In the genomic region with DNA sequence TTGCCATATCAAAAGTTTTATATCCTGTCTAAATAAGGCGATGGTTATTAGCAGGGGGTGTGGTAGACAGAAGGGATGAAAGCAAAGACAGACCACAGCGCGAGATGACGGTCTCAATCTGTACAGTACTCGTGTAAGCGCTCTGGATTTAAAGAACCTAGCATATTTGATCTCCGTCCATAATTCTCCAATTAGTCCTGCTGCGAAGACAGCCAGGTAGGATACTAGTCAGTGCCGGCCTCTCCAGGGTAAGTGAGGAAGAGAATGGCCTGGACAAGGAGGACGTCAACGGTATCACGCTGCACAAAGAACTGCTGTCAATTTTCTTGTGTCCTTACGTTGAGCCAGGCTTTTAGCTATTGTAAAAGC, we compare ENCODE assay signal across 8 cellular contexts. TPM values are rescaled to one million over a fixed set of nuclear protein-coding genes. Genes with fewer than 3 reads are reported as not detected.
DNase-seq lines count a peak whose midpoint lies in the region; ATAC-seq and TF ChIP-seq lines count a peak whose summit lies in the region.

No MANE protein-coding gene starts in this region.

- peaks cover 12% of the 10 kb centered on the region for H3K23me2 ChIP-seq in H9 (ENCODE audit: insufficient read length, low read depth, low read length, poor library complexity, severe bottlenecking)

- H3K27me3 Mint-ChIP-seq in activated CD8-positive, alpha-beta memory T cell treated with anti-CD3 and anti-CD28 coated beads, Interleukin-2, amount 10 ng/mL, durations not matched to agents 7 days and 5 days: no peaks in the 10 kb centered on the region
- no peaks in the 10 kb centered on the region for H3K27me3 Mint-ChIP-seq in H9 (ENCODE audit: low read depth)

- H3F3A ChIP-seq in neural cell (ENCODE audit: insufficient read depth, low read length, poor library complexity, severe bottlenecking): no peaks in the 10 kb centered on the region

- H3K4me2 ChIP-seq in H9 (ENCODE audit: insufficient read depth, insufficient read length, low read length) (peak overlapping the region; percentile 94), neural cell (ENCODE audit: low read length) (peak overlapping the region; percentile 80)

- DNase-seq in activated CD8-positive, alpha-beta memory T cell treated with anti-CD3 and anti-CD28 coated beads, Interleukin-2, amount 10 ng/mL, durations not matched to agents 7 days and 5 days: peak; percentile 60
- no peak for DNase-seq in activated CD8-positive, alpha-beta memory T cell treated with anti-CD3 and anti-CD28 coated beads, Interleukin-2, amount 50 U/mL, for 4 hours
- DNase-seq in H9 (no peak), NCI-H82 treated with DMSO at 0.1 percent for 48 hours (lab: John Stamatoyannopoulos, UW; ENCODE audit: unreplicated experiment) (peak; percentile 14), substantia nigra (lab: John Stamatoyannopoulos, UW) (no peak)

- peak; percentile 13 for ATAC-seq in activated CD8-positive, alpha-beta memory T cell treated with anti-CD3 and anti-CD28 coated beads, Interleukin-2, amount 10 ng/mL, durations not matched to agents 7 days and 5 days
- ATAC-seq in HG03571 (IDR thresholded peaks at IDR 0.05; ENCODE audit: unreplicated experiment): no peak

- peak overlapping the region; percentile 83 for H3K9ac ChIP-seq in H9 (ENCODE audit: extremely low read depth, insufficient read length, low read length)
- H3K9ac ChIP-seq in neural cell (ENCODE audit: low read length): peak overlapping the region; percentile 4

- peak overlapping the region; percentile 90 for H3K4me3 ChIP-seq in ectodermal cell (ENCODE audit: insufficient read depth, low read depth, low read length)
- H3K4me3 ChIP-seq in neural cell (ENCODE audit: low read length): peak overlapping the region; percentile 77

- no peak overlapping the region for H2AK5ac ChIP-seq in H9 (ENCODE audit: insufficient read length, low read length)

- peaks cover 26% of the 10 kb centered on the region for H3K36me3 Mint-ChIP-seq in activated CD8-positive, alpha-beta memory T cell treated with anti-CD3 and anti-CD28 coated beads, Interleukin-2, amount 10 ng/mL, durations not matched to agents 7 days and 5 days
- H3K36me3 Mint-ChIP-seq in H9 (ENCODE audit: insufficient read depth in 1 of 3, low read depth in 3 of 3): peaks cover 10 to 30% (median 28%) of the 10 kb centered on the region in 3 experiments; a peak in 6 of 7 replicates

- no peak overlapping the region for H2BK20ac ChIP-seq in H9 (ENCODE audit: low read depth, low read length, poor library complexity, severe bottlenecking)

- H3K79me2 ChIP-seq in H9 (ENCODE audit: insufficient read depth, low read length) (peaks cover 7% of the 10 kb centered on the region; the same call in 1 of the 2 replicates), neural cell (replicated peaks; ENCODE audit: insufficient read depth, low read length) (peaks cover 14% of the 10 kb centered on the region)

- TF ChIP-seq CTCF in H9 (conservative IDR thresholded peaks at IDR 0.05) (no peak), neural cell (IDR thresholded peaks at IDR 0.05; ENCODE audit: poor library complexity, severe bottlenecking) (no peak)

- peak overlapping the region; percentile 40 for H3K27ac ChIP-seq in H9 (ENCODE audit: insufficient read length, low read depth, low read length)
- H3K27ac ChIP-seq in ectodermal cell (ENCODE audit: insufficient read depth, low read depth, low read length, poor library complexity, severe bottlenecking): peak overlapping the region; percentile 80
- H3K27ac ChIP-seq in neural cell (ENCODE audit: low read length): no peak overlapping the region
- H3K27ac ChIP-seq in substantia nigra (ENCODE audit: low read depth, low read length, poor library complexity, severe bottlenecking): no peak overlapping the region

- TF ChIP-seq RAD21 in neural cell (conservative IDR thresholded peaks at IDR 0.05): no peak

- H3K9me2 ChIP-seq in neural cell (ENCODE audit: insufficient read depth, low read length): no peaks in the 10 kb centered on the region

- H3K4ac ChIP-seq in H9 (ENCODE audit: low read depth, low read length): no peak overlapping the region

- H2BK15ac ChIP-seq in H9 (ENCODE audit: low read depth, low read length): no peak overlapping the region

- no peak overlapping the region for H3K4me3 Mint-ChIP-seq in activated CD8-positive, alpha-beta memory T cell treated with anti-CD3 and anti-CD28 coated beads, Interleukin-2, amount 10 ng/mL, durations not matched to agents 7 days and 5 days
- H3K4me3 Mint-ChIP-seq in H9: no peak overlapping the region

- H2BK120ac ChIP-seq in H9 (ENCODE audit: low read depth, low read length, poor library complexity, severe bottlenecking): no peak overlapping the region

- H3K27ac Mint-ChIP-seq in activated CD8-positive, alpha-beta memory T cell treated with anti-CD3 and anti-CD28 coated beads, Interleukin-2, amount 10 ng/mL, durations not matched to agents 7 days and 5 days: no peak overlapping the region
- H3K27ac Mint-ChIP-seq in H9: no peak overlapping the region

- WGBS in H9 (ENCODE audit: extremely low coverage, insufficient read length, low lambda C conversion rate): no CpG with 5 or more reads among the region's 13 CpGs
- 1% methylated on average over 13 of the region's 13 CpGs for WGBS in ectodermal cell, 2 experiments

- no peaks in the 10 kb centered on the region for H3K27me3 ChIP-seq in H9 (ENCODE audit: insufficient read depth, low read length)
- no peaks in the 10 kb centered on the region for H3K27me3 ChIP-seq in ectodermal cell (ENCODE audit: control insufficient read depth, insufficient read depth, low read length, poor library complexity, severe bottlenecking)
- H3K27me3 ChIP-seq in neural cell (ENCODE audit: insufficient read depth, low read depth, low read length): no peaks in the 10 kb centered on the region

- H3K9me3 ChIP-seq in H9 (ENCODE audit: control insufficient read depth, low read depth, low read length) (no peaks in the 10 kb centered on the region), ectodermal cell (ENCODE audit: control insufficient read depth, low read length) (no peaks in the 10 kb centered on the region), neural cell (ENCODE audit: low read length) (no peaks in the 10 kb centered on the region)

- TF ChIP-seq EP300 in neural cell (conservative IDR thresholded peaks at IDR 0.05; ENCODE audit: poor library complexity, severe bottlenecking): no peak

- H2BK12ac ChIP-seq in H9 (ENCODE audit: insufficient read length, low read depth, low read length): no peak overlapping the region

- H4K5ac ChIP-seq in H9 (ENCODE audit: insufficient read length, low read depth, low read length): no peak overlapping the region

- no peak overlapping the region for H4K8ac ChIP-seq in H9 (replicated peaks; ENCODE audit: insufficient read length, low read depth, low read length)

- H3K4me1 ChIP-seq in H9 (ENCODE audit: insufficient read depth, low read length): no peaks in the 10 kb centered on the region
- peaks cover 13% of the 10 kb centered on the region for H3K4me1 ChIP-seq in ectodermal cell (ENCODE audit: control insufficient read depth, insufficient read depth, low read length)

- H3K14ac ChIP-seq in H9 (ENCODE audit: insufficient read depth, low read length): peak overlapping the region; percentile 91; the same call in 1 of the 2 replicates

- peaks cover 10% of the 10 kb centered on the region for H3K36me3 ChIP-seq in ectodermal cell (ENCODE audit: control insufficient read depth, insufficient read depth, low read length)
- H3K36me3 ChIP-seq in neural cell (ENCODE audit: insufficient read depth, low read length): no peaks in the 10 kb centered on the region

- no peaks in the 10 kb centered on the region for H3K9me3 Mint-ChIP-seq in activated CD8-positive, alpha-beta memory T cell treated with anti-CD3 and anti-CD28 coated beads, Interleukin-2, amount 10 ng/mL, durations not matched to agents 7 days and 5 days (ENCODE audit: low read depth)
- no peaks in the 10 kb centered on the region for H3K9me3 Mint-ChIP-seq in H9

- H4K20me1 ChIP-seq in H9 (ENCODE audit: control insufficient read depth, insufficient read depth, insufficient read length) (no peaks in the 10 kb centered on the region), neural cell (ENCODE audit: insufficient read depth) (no peaks in the 10 kb centered on the region)

- H2AFZ ChIP-seq in H9 (ENCODE audit: low read length) (no peak overlapping the region), neural cell (ENCODE audit: low read depth, low read length) (peak overlapping the region; percentile 49)

- H3K23ac ChIP-seq in H9 (ENCODE audit: insufficient read length, low read depth, low read length): no peak overlapping the region

- H3K4me1 Mint-ChIP-seq in activated CD8-positive, alpha-beta memory T cell treated with anti-CD3 and anti-CD28 coated beads, Interleukin-2, amount 10 ng/mL, durations not matched to agents 7 days and 5 days: peaks cover 28% of the 10 kb centered on the region
- no peaks in the 10 kb centered on the region; a peak in 1 of 4 replicates for H3K4me1 Mint-ChIP-seq in H9

- H3K18ac ChIP-seq in H9 (ENCODE audit: insufficient read length, low read depth, low read length): no peak overlapping the region

- no peak overlapping the region for H4K91ac ChIP-seq in H9 (ENCODE audit: insufficient read length, low read depth, low read length)

- no peak overlapping the region for H3T11ph ChIP-seq in H9 (ENCODE audit: low read length)

- no peaks in the 10 kb centered on the region for H3K79me1 ChIP-seq in H9 (ENCODE audit: insufficient read depth, low read depth, low read length, poor library complexity, severe bottlenecking)

- H2BK5ac ChIP-seq in H9 (ENCODE audit: insufficient read length, low read length): no peak overlapping the region

- CTCF ChIA-PET in activated CD8-positive, alpha-beta memory T cell treated with anti-CD3 and anti-CD28 coated beads, Interleukin-2, amount 10 ng/mL, durations not matched to agents 7 days and 5 days (lab: Charles Lee): interaction anchor here (1.3 to 1.6 kb wide), 3 partner anchors 33 to 145 kb away, joined by 3 to 5 read pairs (median 3); a partner anchor contains a TSS

- H3K56ac ChIP-seq in H9 (ENCODE audit: insufficient read length, low read depth, low read length): peak overlapping the region; percentile 51

TF ChIP-seq in neural cell, 6 proteins besides CTCF, POLR2A, EP300 and RAD21 (continues in another document):
- no peak for TF ChIP-seq MXI1 (conservative IDR thresholded peaks at IDR 0.05; ENCODE audit: poor library complexity, severe bottlenecking)
- TF ChIP-seq TAF1 (IDR thresholded peaks at IDR 0.05; ENCODE audit: low read depth): no peak

RNA-seq across cellular contexts. Expression of a gene that starts 0.7 kb away (rescaled TPM):
- 10 to 100 TPM; 38.5 to 43.5 TPM for total RNA-seq in activated CD8-positive, alpha-beta memory T cell treated with anti-CD3 and anti-CD28 coated beads, Interleukin-2, amount 10 ng/mL, durations not matched to agents 7 days and 5 days
- total RNA-seq in H9 (2021): 28.1 and 30.7 TPM in 2 replicates
- 36.7 TPM for polyA plus RNA-seq in ectodermal cell (2013, experiment 1 of 4)
- polyA plus RNA-seq in ectodermal cell (2013, experiment 2 of 4): 35.5 TPM
- 36.6 TPM for polyA plus RNA-seq in ectodermal cell (2013, experiment 3 of 4)
- 35.9 TPM for polyA plus RNA-seq in ectodermal cell (2013, experiment 4 of 4)
- 0.71 and 0.92 TPM in 2 replicates for polyA plus RNA-seq in neural cell
- 0.97 and 2.7 TPM in 2 replicates for polyA minus RNA-seq in neural cell

Comparison
In these comparisons a context has a peak if more than half of its experiments do, and no peak if none do; other contexts are left out.
1. DNase-seq: peak in activated CD8-positive, alpha-beta memory T cell treated with anti-CD3 and anti-CD28 coated beads, Interleukin-2, amount 10 ng/mL, durations not matched to agents 7 days and 5 days (single experiment) and NCI-H82 treated with DMSO at 0.1 percent for 48 hours (single experiment); none in activated CD8-positive, alpha-beta memory T cell treated with anti-CD3 and anti-CD28 coated beads, Interleukin-2, amount 50 U/mL, for 4 hours (single experiment), H9 (single experiment) and substantia nigra (0 of 49).
2. H3K27ac ChIP-seq: peak in H9 (single experiment) and ectodermal cell (single experiment); none in neural cell (single experiment) and substantia nigra (single experiment).